Comparison of ENCODE assay signal across 9 cellular contexts in genomic region chr22:48492371-48493320, GRCh38.
DNase-seq lines count a peak whose midpoint lies in the region; ATAC-seq and TF ChIP-seq lines count a peak whose summit lies in the region.
"Had no signal": no experiment of that assay in that cellular context is flagged by ENCODE, and none has a peak within 500 bp of the region (broad histone marks: within the 10 kb centered on the region; RNA-seq: fewer than 3 reads in every experiment).

No MANE protein-coding gene starts in this region.

- TF ChIP-seq CTCF in KMS-11 (conservative IDR thresholded peaks at IDR 0.05; ENCODE audit: low read depth, low read length) (peak; percentile 63), choroid plexus epithelial cell (conservative IDR thresholded peaks at IDR 0.05; ENCODE audit: low read depth, low read length) (peak; percentile 96), liver (IDR thresholded peaks at IDR 0.05; ENCODE audit: low read depth, low read length, missing input control) (peak; percentile 77)

- H4K20me1 ChIP-seq in KMS-11 (ENCODE audit: insufficient read depth), result no peaks in the 10 kb centered on the region

- H3K4me1 ChIP-seq in KMS-11 (ENCODE audit: low read depth, poor library complexity, severe bottlenecking) (no peaks in the 10 kb centered on the region), liver (ENCODE audit: control insufficient read depth in 4 of 4, insufficient read depth in 4 of 4, low read length in 3 of 4) (peaks cover 0 to 5% (median under 1%) of the 10 kb centered on the region in 4 donors)
- H3K4me1 ChIP-seq: BLaER1 had no signal

- H3K79me2 ChIP-seq in KMS-11 (ENCODE audit: insufficient read depth, low read depth), result no peaks in the 10 kb centered on the region

- no peak overlapping the region for H3K4me3 ChIP-seq in KMS-11 (IDR thresholded peaks at IDR 0.05; ENCODE audit: insufficient read depth, low read depth, low read length)
- H3K4me3 ChIP-seq in choroid plexus epithelial cell (ENCODE audit: low read depth, low read length), result no peak overlapping the region
- H3K4me3 ChIP-seq in liver (ENCODE audit: low read depth in 1 of 3, low read length in 3 of 3), result no peak overlapping the region
- H3K4me3 ChIP-seq: BLaER1 had no signal

- H3K27me3 ChIP-seq in KMS-11 (ENCODE audit: insufficient read depth, low read depth) (no peaks in the 10 kb centered on the region; the same call in 1 of the 2 replicates), liver (ENCODE audit: control insufficient read depth in 4 of 4, insufficient read depth in 4 of 4, low read length in 3 of 4) (peaks cover 6 to 18% (median 15%) of the 10 kb centered on the region in 4 donors)

- 24% methylated on average over 19 of the region's 19 CpGs for WGBS in liver

- H3K9ac ChIP-seq in KMS-11 (no peak overlapping the region), liver (ENCODE audit: low read depth in 1 of 2, low read length in 2 of 2) (no peak overlapping the region)
- H3K9ac ChIP-seq: BLaER1 had no signal

- peak; percentile 53 for DNase-seq in NCI-H1436 (lab: John Stamatoyannopoulos, UW)
- DNase-seq in NCI-H1436 treated with DMSO at 0.1 percent for 48 hours (lab: John Stamatoyannopoulos, UW), result no peak
- peak; percentile 80 for DNase-seq in RPMI8226
- DNase-seq in choroid plexus epithelial cell (ENCODE audit: low read depth), result peak; percentile 85
- peak; percentile 60 for DNase-seq in stromal cell of bone marrow (ENCODE audit: low read depth)

- TF ChIP-seq RAD21 in liver (IDR thresholded peaks at IDR 0.05), result peak; percentile 87 to 89

- H3K27ac ChIP-seq in KMS-11 (no peak overlapping the region), liver (ENCODE audit: low read depth in 1 of 2, low read length in 2 of 2) (no peak overlapping the region)
- H3K27ac ChIP-seq: BLaER1 had no signal

- ATAC-seq in GM21423 (IDR thresholded peaks at IDR 0.05; ENCODE audit: unreplicated experiment), result no peak

- H2AFZ ChIP-seq in KMS-11 (ENCODE audit: low read depth), result no peak overlapping the region

- H3K4me2 ChIP-seq in KMS-11, result no peak overlapping the region
- H3K4me2 ChIP-seq: BLaER1 had no signal

- H3K36me3 ChIP-seq in KMS-11 (ENCODE audit: insufficient read depth) (no peaks in the 10 kb centered on the region), liver (ENCODE audit: control insufficient read depth in 4 of 4, insufficient read depth in 3 of 4, low read depth in 1 of 4, low read length in 3 of 4) (no peaks in the 10 kb centered on the region)
- H3K36me3 ChIP-seq: BLaER1 had no signal

- H3K9me3 ChIP-seq in liver (ENCODE audit: control insufficient read depth in 4 of 4, low read length in 3 of 4), result no peaks in the 10 kb centered on the region
- H3K9me3 ChIP-seq: BLaER1 had no signal

TF ChIP-seq in liver, 16 proteins besides CTCF, POLR2A, EP300 and RAD21:
- TF ChIP-seq ZBTB33 (IDR thresholded peaks at IDR 0.05) (no peak), YY1 (IDR thresholded peaks at IDR 0.05) (no peak), NR2F2 (IDR thresholded peaks at IDR 0.05) (no peak), FOXA2 (IDR thresholded peaks at IDR 0.05) (no peak), FOXA1 (IDR thresholded peaks at IDR 0.05) (no peak), SP1 (IDR thresholded peaks at IDR 0.05) (no peak), GABPA (IDR thresholded peaks at IDR 0.05 in 1 of 2, conservative IDR thresholded peaks at IDR 0.05 in 1 of 2) (no peak), EGR1 (IDR thresholded peaks at IDR 0.05; ENCODE audit: low read depth in 2 of 2) (no peak), JUND (IDR thresholded peaks at IDR 0.05) (no peak), ATF3 (IDR thresholded peaks at IDR 0.05) (no peak), TAF1 (conservative IDR thresholded peaks at IDR 0.05) (no peak), HNF4G (IDR thresholded peaks at IDR 0.05) (no peak), HNF4A (conservative IDR thresholded peaks at IDR 0.05) (no peak)
- TF ChIP-seq, protein P1, sequence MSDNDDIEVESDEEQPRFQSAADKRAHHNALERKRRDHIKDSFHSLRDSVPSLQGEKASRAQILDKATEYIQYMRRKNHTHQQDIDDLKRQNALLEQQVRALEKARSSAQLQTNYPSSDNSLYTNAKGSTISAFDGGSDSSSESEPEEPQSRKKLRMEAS (IDR thresholded peaks at IDR 0.05), result no peak
- TF ChIP-seq, protein P2, sequence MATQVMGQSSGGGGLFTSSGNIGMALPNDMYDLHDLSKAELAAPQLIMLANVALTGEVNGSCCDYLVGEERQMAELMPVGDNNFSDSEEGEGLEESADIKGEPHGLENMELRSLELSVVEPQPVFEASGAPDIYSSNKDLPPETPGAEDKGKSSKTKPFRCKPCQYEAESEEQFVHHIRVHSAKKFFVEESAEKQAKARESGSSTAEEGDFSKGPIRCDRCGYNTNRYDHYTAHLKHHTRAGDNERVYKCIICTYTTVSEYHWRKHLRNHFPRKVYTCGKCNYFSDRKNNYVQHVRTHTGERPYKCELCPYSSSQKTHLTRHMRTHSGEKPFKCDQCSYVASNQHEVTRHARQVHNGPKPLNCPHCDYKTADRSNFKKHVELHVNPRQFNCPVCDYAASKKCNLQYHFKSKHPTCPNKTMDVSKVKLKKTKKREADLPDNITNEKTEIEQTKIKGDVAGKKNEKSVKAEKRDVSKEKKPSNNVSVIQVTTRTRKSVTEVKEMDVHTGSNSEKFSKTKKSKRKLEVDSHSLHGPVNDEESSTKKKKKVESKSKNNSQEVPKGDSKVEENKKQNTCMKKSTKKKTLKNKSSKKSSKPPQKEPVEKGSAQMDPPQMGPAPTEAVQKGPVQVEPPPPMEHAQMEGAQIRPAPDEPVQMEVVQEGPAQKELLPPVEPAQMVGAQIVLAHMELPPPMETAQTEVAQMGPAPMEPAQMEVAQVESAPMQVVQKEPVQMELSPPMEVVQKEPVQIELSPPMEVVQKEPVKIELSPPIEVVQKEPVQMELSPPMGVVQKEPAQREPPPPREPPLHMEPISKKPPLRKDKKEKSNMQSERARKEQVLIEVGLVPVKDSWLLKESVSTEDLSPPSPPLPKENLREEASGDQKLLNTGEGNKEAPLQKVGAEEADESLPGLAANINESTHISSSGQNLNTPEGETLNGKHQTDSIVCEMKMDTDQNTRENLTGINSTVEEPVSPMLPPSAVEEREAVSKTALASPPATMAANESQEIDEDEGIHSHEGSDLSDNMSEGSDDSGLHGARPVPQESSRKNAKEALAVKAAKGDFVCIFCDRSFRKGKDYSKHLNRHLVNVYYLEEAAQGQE (IDR thresholded peaks at IDR 0.05), result no peak
